Comparison of ENCODE assay signal across 9 cellular contexts in the genomic region with DNA sequence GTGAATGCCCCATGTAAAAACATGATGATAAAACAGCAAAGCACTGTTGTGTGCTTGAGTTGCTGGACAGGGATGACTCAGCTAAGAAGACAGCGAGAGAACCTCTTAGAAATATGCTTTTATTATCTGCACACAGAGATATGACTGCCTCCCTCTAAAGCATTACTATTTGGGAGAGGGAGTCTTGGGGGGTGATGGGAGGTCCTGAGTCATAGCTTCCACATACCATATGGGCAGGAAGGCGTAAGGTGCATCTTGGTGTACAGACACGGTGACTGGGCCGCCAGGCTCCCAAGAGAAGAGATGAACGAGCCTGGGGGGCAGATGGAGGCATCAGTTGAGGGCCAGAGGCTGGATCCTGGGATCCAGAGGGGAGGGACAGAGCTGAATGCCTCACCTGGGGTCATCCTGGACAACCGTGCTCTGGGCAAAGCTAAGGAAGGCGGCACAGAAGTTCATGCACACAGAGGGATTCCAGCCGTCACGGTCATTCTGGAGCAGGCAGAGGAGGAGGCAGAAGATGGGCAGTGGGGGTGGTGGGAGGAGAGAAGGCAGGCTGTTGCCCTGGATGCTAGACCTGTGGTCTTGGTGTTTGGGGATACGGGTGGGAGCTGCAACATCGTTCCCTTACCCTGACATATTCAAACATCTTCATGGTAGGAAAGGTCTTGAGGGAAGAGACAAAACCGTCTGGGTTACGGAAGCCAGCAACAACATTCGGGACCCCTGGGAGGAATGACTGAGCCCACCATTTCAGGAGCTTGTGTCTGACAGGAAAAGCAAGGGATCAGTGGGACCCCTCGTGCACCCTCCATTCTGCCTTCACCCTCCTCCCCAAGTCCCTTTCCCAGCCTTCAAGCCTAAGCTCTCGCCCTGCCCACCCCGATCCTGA. TPM values are rescaled to one million over a fixed set of nuclear protein-coding genes. Genes with fewer than 3 reads are reported as not detected.
DNase-seq lines count a peak whose midpoint lies in the region; ATAC-seq, FAIRE-seq and TF ChIP-seq lines count a peak whose summit lies in the region.
"Had no signal": no experiment of that assay in that cellular context is flagged by ENCODE, and none has a peak within 500 bp of the region (broad histone marks: within the 10 kb centered on the region; RNA-seq: fewer than 3 reads in every experiment).

No MANE protein-coding gene starts in this region.

- ATAC-seq in HG02973 (IDR thresholded peaks at IDR 0.05; ENCODE audit: unreplicated experiment), result no peak

- peaks cover 21% of the 10 kb centered on the region for H3K36me3 Mint-ChIP-seq in neural crest cell (ENCODE audit: low read depth)

- H3K9me3 Mint-ChIP-seq in neural crest cell, result no peaks in the 10 kb centered on the region

- H3K4me1 ChIP-seq in BLaER1 (peaks cover 40% of the 10 kb centered on the region), KMS-11 (ENCODE audit: low read depth, poor library complexity, severe bottlenecking) (peaks cover 11% of the 10 kb centered on the region), breast epithelium (peaks cover 8 to 15% of the 10 kb centered on the region in 2 donors), kidney (ENCODE audit: control insufficient read depth in 1 of 2, insufficient read depth in 1 of 2, low read depth in 1 of 2, low read length in 2 of 2) (peaks cover 0 to 26% of the 10 kb centered on the region in 2 donors)

- peak overlapping the region; percentile 97 for H3K4me2 ChIP-seq in BLaER1
- 0 out of 2 replicates have a peak overlapping the region, but pooled peaks have one; percentile 89 for H3K4me2 ChIP-seq in KMS-11

- H3K4me1 Mint-ChIP-seq in neural crest cell, result peaks cover 33% of the 10 kb centered on the region

- H3K27ac Mint-ChIP-seq in neural crest cell (ENCODE audit: unreplicated experiment), result peak overlapping the region; percentile 81

- peak overlapping the region; percentile 88 for H3K9ac ChIP-seq in BLaER1
- no peak overlapping the region for H3K9ac ChIP-seq in KMS-11
- no peak overlapping the region for H3K9ac ChIP-seq in kidney (ENCODE audit: low read length in 2 of 2)

- no peaks in the 10 kb centered on the region; the same call in 1 of the 2 replicates for H3K79me2 ChIP-seq in KMS-11 (ENCODE audit: insufficient read depth, low read depth)

- peak overlapping the region; percentile 100 for H3K4me3 Mint-ChIP-seq in neural crest cell

- H3K36me3 ChIP-seq in BLaER1 (peaks cover 59% of the 10 kb centered on the region), KMS-11 (ENCODE audit: insufficient read depth) (no peaks in the 10 kb centered on the region), breast epithelium (no peaks in the 10 kb centered on the region), kidney (ENCODE audit: control insufficient read depth in 1 of 2, insufficient read depth in 2 of 2, low read length in 2 of 2) (peaks cover 27 to 30% of the 10 kb centered on the region in 2 donors)

- TF ChIP-seq POLR2A in breast epithelium (IDR thresholded peaks at IDR 0.05), result no peak

- intact Hi-C loops in breast epithelium (cut with DNase I; ENCODE audit: low total_unique reads), result loop anchor here (2.0 kb wide), 1 partner anchor 69 kb away; no protein-coding TSS in a partner anchor
- intact Hi-C loops in kidney (cut with DNase I), result no loop called here

- H3K27me3 Mint-ChIP-seq in neural crest cell (ENCODE audit: low read depth), result no peaks in the 10 kb centered on the region

- TF ChIP-seq CTCF in KMS-11 (conservative IDR thresholded peaks at IDR 0.05; ENCODE audit: low read depth, low read length) (no peak), breast epithelium (IDR thresholded peaks at IDR 0.05) (no peak), neural crest cell (conservative IDR thresholded peaks at IDR 0.05) (no peak), kidney (IDR thresholded peaks at IDR 0.05; ENCODE audit: borderline replicate concordance, extremely low read depth, insufficient read depth) (no peak)

- H3K4me3 ChIP-seq in BLaER1 (peak overlapping the region; percentile 81; the same call in 1 of the 2 replicates), KMS-11 (IDR thresholded peaks at IDR 0.05; ENCODE audit: insufficient read depth, low read depth, low read length) (no peak overlapping the region), breast epithelium (no peak overlapping the region), kidney (ENCODE audit: low read length in 2 of 2) (peak overlapping the region in 1 of 2 donors; percentile 80)

- DNase-seq in breast epithelium (ENCODE audit: low spot score in 2 of 2), result no peak
- DNase-seq in neural crest cell (ENCODE audit: low read depth, low spot score), result no peak
- DNase-seq in caudate nucleus (lab: John Stamatoyannopoulos, UW), result no peak
- no peak for DNase-seq in NK-92 treated with Interleukin-12 subunit alpha and Interleukin-12 subunit beta, amount 100 ng/mL, for 24 hours (lab: John Stamatoyannopoulos, UW)
- DNase-seq in kidney, result no peak
- DNase-seq: central memory CD4-positive, alpha-beta T cell had no signal

- FAIRE-seq in kidney (lab: Jason Lieb, UNC), result no peak

- H3K27ac ChIP-seq in BLaER1, result no peak overlapping the region
- H3K27ac ChIP-seq in KMS-11, result no peak overlapping the region
- peak overlapping the region; percentile 99 for H3K27ac ChIP-seq in breast epithelium
- no peak overlapping the region for H3K27ac ChIP-seq in caudate nucleus (ENCODE audit: low read depth, low read length)
- H3K27ac ChIP-seq in kidney (ENCODE audit: low read depth in 2 of 2, low read length in 2 of 2), result no peak overlapping the region

- H2AFZ ChIP-seq in KMS-11 (ENCODE audit: low read depth), result no peak overlapping the region

- H3K9me3 ChIP-seq in BLaER1 (no peaks in the 10 kb centered on the region), breast epithelium (no peaks in the 10 kb centered on the region), kidney (ENCODE audit: control insufficient read depth in 1 of 2, low read length in 2 of 2) (no peaks in the 10 kb centered on the region)

- H4K20me1 ChIP-seq in BLaER1 (peaks cover 6% of the 10 kb centered on the region; the same call in 1 of the 2 replicates), KMS-11 (ENCODE audit: insufficient read depth) (no peaks in the 10 kb centered on the region)

- H3K27me3 ChIP-seq in BLaER1 (no peaks in the 10 kb centered on the region), KMS-11 (ENCODE audit: insufficient read depth, low read depth) (no peaks in the 10 kb centered on the region), breast epithelium (no peaks in the 10 kb centered on the region)

RNA-seq across cellular contexts. Expression of gene DXO, which starts 2.0 kb away (rescaled TPM):
- total RNA-seq in breast epithelium (10 to 100 TPM; 12.0 to 28.4 (median 22.0) TPM), neural crest cell (23.8 and 26.6 TPM in 2 replicates), kidney (21.3 TPM)
- polyA plus RNA-seq in kidney (ENCODE audit: insufficient read depth, low read depth, low replicate concordance), result 26.0 TPM

RNA-seq across cellular contexts. Expression of gene SKIC2, which starts 11.0 kb away (rescaled TPM):
- total RNA-seq in breast epithelium, result 10 to 100 TPM; 30.7 to 46.5 (median 43.9) TPM
- 77.9 and 88.7 TPM in 2 replicates for total RNA-seq in neural crest cell
- 67.8 TPM for total RNA-seq in kidney
- polyA plus RNA-seq in kidney (ENCODE audit: insufficient read depth, low read depth, low replicate concordance), result 55.0 TPM

RNA-seq across cellular contexts. Expression of gene NELFE, which starts 11.2 kb away (rescaled TPM):
- total RNA-seq in breast epithelium (10 to 100 TPM; 77.3 to 92.7 (median 90.1) TPM), neural crest cell (86.1 and 88.4 TPM in 2 replicates), kidney (62.0 TPM)
- polyA plus RNA-seq in kidney (ENCODE audit: insufficient read depth, low read depth, low replicate concordance), result 83.0 TPM

RNA-seq across cellular contexts. Expression of gene C4A, which starts 11.9 kb away (rescaled TPM):
- total RNA-seq in breast epithelium (100 to 1,000 TPM in 2 of 3 donors, 1 to 10 TPM in 1; 7.2 to 275 (median 230) TPM), neural crest cell (5.6 and 10.1 TPM in 2 replicates), kidney (250 TPM)
- 521 TPM for polyA plus RNA-seq in kidney (ENCODE audit: insufficient read depth, low read depth, low replicate concordance)

RNA-seq across cellular contexts. Expression of gene CFB, which starts 24.1 kb away (rescaled TPM):
- total RNA-seq in breast epithelium, result 100 to 1,000 TPM in 2 of 3 donors, 10 to 100 TPM in 1; 36.3 to 177 (median 130) TPM
- total RNA-seq in neural crest cell, result not detected in 2 replicates
- 200 TPM for total RNA-seq in kidney
- 154 TPM for polyA plus RNA-seq in kidney (ENCODE audit: insufficient read depth, low read depth, low replicate concordance)

Comparison
In these comparisons a context has a peak if more than half of its experiments do, and no peak if none do; other contexts are left out.
1. H3K27ac ChIP-seq: peak in breast epithelium (2 of 2); none in BLaER1 (single experiment), KMS-11 (single experiment), caudate nucleus (single experiment) and kidney (0 of 2).